Comparison of ENCODE assay signal across 13 cellular contexts in genomic region chr17:80835816-80836657, GRCh38.
DNase-seq lines count a peak whose midpoint lies in the region; ATAC-seq, FAIRE-seq and TF ChIP-seq lines count a peak whose summit lies in the region.
"Had no signal": no experiment of that assay in that cellular context is flagged by ENCODE, and none has a peak within 500 bp of the region (broad histone marks: within the 10 kb centered on the region; RNA-seq: fewer than 3 reads in every experiment).

No MANE protein-coding gene starts in this region.

- no peak for ATAC-seq in activated CD8-positive, alpha-beta T cell treated with anti-CD3 and anti-CD28 coated beads, Interleukin-2, amount 10 ng/mL, durations not matched to agents 7 days and 5 days
- ATAC-seq in psoas muscle = peak; percentile 6 to 48 (median 36)
- ATAC-seq in HG03135 (IDR thresholded peaks at IDR 0.05; ENCODE audit: unreplicated experiment) = no peak

- no peak for FAIRE-seq in GM12892 (lab: Jason Lieb, UNC)

- peaks cover 0 to 10% of the 10 kb centered on the region in 2 donors for H3K36me3 ChIP-seq in psoas muscle (ENCODE audit: insufficient read depth in 1 of 2, low read depth in 1 of 2)

- H3K27me3 Mint-ChIP-seq in T-helper 2 cell treated with Interferon-gamma antibody and Interleukin-4, amounts not matched to agents 5 μg/mL and 100 μg/mL, for 36 hours (ENCODE audit: low read depth) = no peaks in the 10 kb centered on the region
- no peaks in the 10 kb centered on the region for H3K27me3 Mint-ChIP-seq in activated CD8-positive, alpha-beta T cell treated with anti-CD3 and anti-CD28 coated beads, Interleukin-2, amount 10 ng/mL, durations not matched to agents 7 days and 5 days (ENCODE audit: low read depth)

- peaks cover 34% of the 10 kb centered on the region for H3K4me1 ChIP-seq in psoas muscle

- H3K9me3 ChIP-seq in psoas muscle = no peaks in the 10 kb centered on the region
- H3K9me3 ChIP-seq: thyroid gland had no signal

- H3K27ac Mint-ChIP-seq in T-helper 2 cell treated with Interferon-gamma antibody and Interleukin-4, amounts not matched to agents 5 μg/mL and 100 μg/mL, for 36 hours = peak overlapping the region; percentile 67
- peak overlapping the region; percentile 64 for H3K27ac Mint-ChIP-seq in activated CD8-positive, alpha-beta T cell treated with anti-CD3 and anti-CD28 coated beads, Interleukin-2, amount 10 ng/mL, durations not matched to agents 7 days and 5 days

- POLR2A ChIA-PET in activated CD8-positive, alpha-beta T cell treated with anti-CD3 and anti-CD28 coated beads, Interleukin-2, amount 10 ng/mL, durations not matched to agents 7 days and 5 days (lab: Charles Lee) = no interaction called here

- H3K27ac ChIP-seq in psoas muscle = peak overlapping the region; percentile 75
- H3K27ac ChIP-seq: thyroid gland, VCaP had no signal

- TF ChIP-seq POLR2A in GM12892 (IDR thresholded peaks at IDR 0.05; ENCODE audit: low read depth, low read length) = no peak

- H3K27me3 ChIP-seq in psoas muscle (ENCODE audit: insufficient read depth in 3 of 3, low read length in 2 of 3) = no peaks in the 10 kb centered on the region
- H3K27me3 ChIP-seq: thyroid gland had no signal

- H3K9me3 Mint-ChIP-seq in T-helper 2 cell treated with Interferon-gamma antibody and Interleukin-4, amounts not matched to agents 5 μg/mL and 100 μg/mL, for 36 hours = no peaks in the 10 kb centered on the region
- H3K9me3 Mint-ChIP-seq in activated CD8-positive, alpha-beta T cell treated with anti-CD3 and anti-CD28 coated beads, Interleukin-2, amount 10 ng/mL, durations not matched to agents 7 days and 5 days (ENCODE audit: insufficient read depth) = no peaks in the 10 kb centered on the region

- peaks cover 26% of the 10 kb centered on the region for H3K36me3 Mint-ChIP-seq in T-helper 2 cell treated with Interferon-gamma antibody and Interleukin-4, amounts not matched to agents 5 μg/mL and 100 μg/mL, for 36 hours (ENCODE audit: low read depth)
- peaks cover 37% of the 10 kb centered on the region for H3K36me3 Mint-ChIP-seq in activated CD8-positive, alpha-beta T cell treated with anti-CD3 and anti-CD28 coated beads, Interleukin-2, amount 10 ng/mL, durations not matched to agents 7 days and 5 days (ENCODE audit: low read depth)

- peaks cover 36% of the 10 kb centered on the region for H3K4me1 Mint-ChIP-seq in T-helper 2 cell treated with Interferon-gamma antibody and Interleukin-4, amounts not matched to agents 5 μg/mL and 100 μg/mL, for 36 hours (ENCODE audit: low read depth)
- peaks cover 47% of the 10 kb centered on the region for H3K4me1 Mint-ChIP-seq in activated CD8-positive, alpha-beta T cell treated with anti-CD3 and anti-CD28 coated beads, Interleukin-2, amount 10 ng/mL, durations not matched to agents 7 days and 5 days (ENCODE audit: low read depth)

- intact Hi-C loops in psoas muscle (cut with DNase I) = no loop called here

- no peak overlapping the region for H3K4me3 ChIP-seq in psoas muscle
- H3K4me3 ChIP-seq: thyroid gland had no signal

- no peak for TF ChIP-seq CTCF in psoas muscle (IDR thresholded peaks at IDR 0.05)

- DNase-seq in T-helper 2 cell treated with Interferon-gamma antibody and Interleukin-4, amounts not matched to agents 5 μg/mL and 100 μg/mL, for 36 hours (ENCODE audit: low spot score) = no peak
- DNase-seq in T-helper 2 cell = no peak
- DNase-seq in activated CD8-positive, alpha-beta T cell treated with anti-CD3 and anti-CD28 coated beads, Interleukin-2, amount 10 ng/mL, durations not matched to agents 7 days and 5 days = no peak
- DNase-seq in hippocampal formation (lab: John Stamatoyannopoulos, UW) = peak; percentile 42 to 44
- DNase-seq in psoas muscle = peak in 1 of 2 donors; percentile 49
- no peak for DNase-seq in GM12892 (ENCODE audit: insufficient read length)
- no peak for DNase-seq in SHP77 treated with DMSO at 0.1 percent for 48 hours (lab: John Stamatoyannopoulos, UW)
- DNase-seq: 8988T; activated T-cell treated with anti-CD3 and anti-CD28 coated beads, Interleukin-2, amount 50 U/mL, for 1 hour; NCI-H2171; thyroid gland had no signal

- no peak overlapping the region for H3K4me3 Mint-ChIP-seq in T-helper 2 cell treated with Interferon-gamma antibody and Interleukin-4, amounts not matched to agents 5 μg/mL and 100 μg/mL, for 36 hours
- H3K4me3 Mint-ChIP-seq in activated CD8-positive, alpha-beta T cell treated with anti-CD3 and anti-CD28 coated beads, Interleukin-2, amount 10 ng/mL, durations not matched to agents 7 days and 5 days = no peak overlapping the region

- 76 to 81% (median 80%) methylated on average over 30 of the region's 30 CpGs for WGBS in psoas muscle, 3 donors

- CTCF ChIA-PET in activated CD8-positive, alpha-beta T cell treated with anti-CD3 and anti-CD28 coated beads, Interleukin-2, amount 10 ng/mL, durations not matched to agents 7 days and 5 days (lab: Charles Lee) = no interaction called here

Comparison
In these comparisons a context has a peak if more than half of its experiments do, and no peak if none do; other contexts are left out.
1. DNase-seq: peak in hippocampal formation (2 of 2); none in T-helper 2 cell treated with Interferon-gamma antibody and Interleukin-4, amounts not matched to agents 5 μg/mL and 100 μg/mL, for 36 hours (single experiment), T-helper 2 cell (0 of 5), activated CD8-positive, alpha-beta T cell treated with anti-CD3 and anti-CD28 coated beads, Interleukin-2, amount 10 ng/mL, durations not matched to agents 7 days and 5 days (single experiment), GM12892 (single experiment) and SHP77 treated with DMSO at 0.1 percent for 48 hours (single experiment).
2. ATAC-seq: peak in psoas muscle (4 of 4); none in activated CD8-positive, alpha-beta T cell treated with anti-CD3 and anti-CD28 coated beads, Interleukin-2, amount 10 ng/mL, durations not matched to agents 7 days and 5 days (single experiment) and HG03135 (single experiment).